Comparison of ENCODE assay signal across 4 cellular contexts in the genomic region with DNA sequence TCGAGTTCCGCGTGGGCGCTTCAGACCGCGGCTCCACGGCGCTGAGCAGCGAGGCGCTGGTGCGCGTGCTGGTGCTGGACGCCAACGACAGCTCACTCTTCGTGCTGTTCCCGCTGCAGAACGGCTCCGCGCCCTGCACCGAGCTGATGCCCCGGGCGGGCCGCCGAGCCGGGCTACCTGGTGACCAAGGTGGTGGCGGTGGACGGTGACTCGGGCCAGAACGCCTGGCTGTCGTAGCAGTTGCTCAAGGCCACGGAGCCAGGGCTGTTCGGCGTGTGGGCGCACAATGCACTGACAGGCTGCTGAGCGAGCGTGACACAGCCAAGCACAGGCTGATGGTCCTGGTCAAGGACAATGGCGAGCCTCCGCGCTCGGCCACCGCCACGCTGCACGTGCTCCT. TPM values are rescaled to one million over a fixed set of nuclear protein-coding genes. Genes with fewer than 3 reads are reported as not detected.
"Had no signal": no experiment of that assay in that cellular context is flagged by ENCODE, and none has a peak within 500 bp of the region (broad histone marks: within the 10 kb centered on the region; RNA-seq: fewer than 3 reads in every experiment).

No MANE protein-coding gene starts in this region.

- H3K4me3 ChIP-seq: GM23338, K562 had no signal

- H3K4me3 Mint-ChIP-seq: GM23338 had no signal

- H2AFZ ChIP-seq: GM23338 had no signal

- H3K27ac Mint-ChIP-seq: GM23338 had no signal

- DNase-seq: HCEC 1CT, IMR-90 had no signal

- H3K4me2 ChIP-seq: GM23338 had no signal

RNA-seq across cellular contexts. Expression of gene PCDHB14, which starts 18.4 kb away (rescaled TPM):
- total RNA-seq: K562 had no signal
- polyA plus RNA-seq: K562 had no signal

RNA-seq across cellular contexts. Expression of gene PCDHB13, which starts 27.8 kb away (rescaled TPM):
- total RNA-seq: K562 had no signal

RNA-seq across cellular contexts. Expression of gene PCDHB12, which starts 33.0 kb away (rescaled TPM):
- total RNA-seq: K562 had no signal
- polyA plus RNA-seq: K562 had no signal

RNA-seq across cellular contexts. Expression of gene PCDHB11, which starts 42.1 kb away (rescaled TPM):
- total RNA-seq: K562 had no signal
- polyA plus RNA-seq: K562 had no signal
